20 cellular contexts compared by ENCODE assay signal in genomic region chr18:58183226-58183625, GRCh38.
A peak's percentile ranks its signal among the peaks of the same experiment; 100 is the strongest.
DNase-seq lines count a peak whose midpoint lies in the region; ATAC-seq and TF ChIP-seq lines count a peak whose summit lies in the region.
"Had no signal": no experiment of that assay in that cellular context is flagged by ENCODE, and none has a peak within 500 bp of the region (broad histone marks: within the 10 kb centered on the region; RNA-seq: fewer than 3 reads in every experiment).

No MANE protein-coding gene starts in this region.

- peaks cover 19% of the 10 kb centered on the region for H3K4me1 ChIP-seq in mucosa of descending colon (ENCODE audit: low read depth)
- H3K4me1 ChIP-seq: right atrium auricular region, testis had no signal

- no peaks in the 10 kb centered on the region for H3K27me3 ChIP-seq in H7 (ENCODE audit: control insufficient read depth, insufficient read depth, low read length)
- H3K27me3 ChIP-seq: right atrium auricular region, testis had no signal

- no peaks in the 10 kb centered on the region for H3K9me3 ChIP-seq in mucosa of descending colon
- H3K9me3 ChIP-seq: right atrium auricular region, testis had no signal

- ATAC-seq in mucosa of descending colon (peak; percentile 15), HG03095 (IDR thresholded peaks at IDR 0.05; ENCODE audit: unreplicated experiment) (no peak)
- ATAC-seq: activated CD8-positive, alpha-beta T cell treated with anti-CD3 and anti-CD28 coated beads for 36 hours; activated naive CD4-positive, alpha-beta T cell treated with anti-CD3 and anti-CD28 coated beads, Interleukin-2, amount 50 U/mL, for 72 hours had no signal

- no peaks in the 10 kb centered on the region for H3K36me3 ChIP-seq in mucosa of descending colon (ENCODE audit: low read depth)
- no peaks in the 10 kb centered on the region for H3K36me3 ChIP-seq in H7 (replicated peaks; ENCODE audit: control insufficient read depth, insufficient read depth, low read length)
- H3K36me3 ChIP-seq: right atrium auricular region had no signal

- peak; percentile 67 for DNase-seq in DMS153 treated with DMSO at 0.1 percent for 48 hours (lab: John Stamatoyannopoulos, UW; ENCODE audit: unreplicated experiment)
- DNase-seq in NCI-H1436 treated with DMSO at 0.1 percent for 48 hours (lab: John Stamatoyannopoulos, UW), result peak; percentile 41
- DNase-seq in NCI-H345 (lab: John Stamatoyannopoulos, UW), result peak; percentile 88
- DNase-seq in mucosa of descending colon, result no peak
- no peak for DNase-seq in H7
- DNase-seq in middle frontal gyrus (ENCODE audit: extremely low spot score, low spot score), result no peak
- DNase-seq in activated effector memory CD4-positive, alpha-beta T cell treated with anti-CD3 and anti-CD28 coated beads, Interleukin-2, amount 50 U/mL, for 16 hours, result no peak
- DNase-seq: activated B cell treated with CpG ODN at 0.5 μM for 24 hours; activated CD8-positive, alpha-beta T cell treated with anti-CD3 and anti-CD28 coated beads for 36 hours; activated T-cell treated with anti-CD3 and anti-CD28 coated beads, Interleukin-2, amount 50 U/mL, for 24 hours; CD4-positive, alpha-beta T cell; endodermal cell; HFFc6; NCI-H526; nucleus accumbens; stimulated activated CD4-positive, alpha-beta T cell treated with anti-CD3 and anti-CD28 coated beads, Interleukin-15, amount 100 ng/mL, for 24 hours; testis had no signal

- no peak for TF ChIP-seq CTCF in mucosa of descending colon (IDR thresholded peaks at IDR 0.05)

- intact Hi-C loops in mucosa of descending colon (cut with DNase I, micrococcal nuclease), result no loop called here

- H3K4me3 ChIP-seq in mucosa of descending colon (no peak overlapping the region), H7 (ENCODE audit: insufficient read depth, low read depth, low read length) (no peak overlapping the region)
- H3K4me3 ChIP-seq: right atrium auricular region, testis had no signal

Comparison
In these comparisons a context has a peak if more than half of its experiments do, and no peak if none do; other contexts are left out.
1. DNase-seq: peak in DMS153 treated with DMSO at 0.1 percent for 48 hours (single experiment), NCI-H1436 treated with DMSO at 0.1 percent for 48 hours (single experiment) and NCI-H345 (single experiment); none in mucosa of descending colon (0 of 3), H7 (single experiment), middle frontal gyrus (single experiment) and activated effector memory CD4-positive, alpha-beta T cell treated with anti-CD3 and anti-CD28 coated beads, Interleukin-2, amount 50 U/mL, for 16 hours (single experiment).